Comparison of ENCODE assay signal across 9 cellular contexts in genomic region chr17:47695664-47696376, GRCh38. TPM values are rescaled to one million over a fixed set of nuclear protein-coding genes. Genes with fewer than 3 reads are reported as not detected.
DNase-seq lines count a peak whose midpoint lies in the region; ATAC-seq lines count a peak whose summit lies in the region.
"Had no signal": no experiment of that assay in that cellular context is flagged by ENCODE, and none has a peak within 500 bp of the region (broad histone marks: within the 10 kb centered on the region; RNA-seq: fewer than 3 reads in every experiment).

No MANE protein-coding gene starts in this region.

- H3K36me3 Mint-ChIP-seq in T-helper 1 cell treated with Interleukin-12 subunit alpha and Interleukin-12 subunit beta and Interleukin-4 antibody, amounts not matched to agents 30 μg/mL and 1 μg/mL, for 36 hours (ENCODE audit: low read depth) = peaks cover 2% of the 10 kb centered on the region
- H3K36me3 Mint-ChIP-seq in activated T-helper 2 cell treated with anti-CD3 and anti-CD28 coated beads, Interferon-gamma antibody, Interleukin-2, Interleukin-4, amounts not matched to agents 10 μg/mL and 5 μg/mL and 100 μg/mL, durations not matched to agents 14 hours and 24 hours and 36 hours (ENCODE audit: low read depth) = peaks cover 4% of the 10 kb centered on the region
- H3K36me3 Mint-ChIP-seq in immature natural killer cell = no peaks in the 10 kb centered on the region
- H3K36me3 Mint-ChIP-seq in stimulated activated memory B cell treated with anti-CD40 and anti-IgM and Interleukin-4, amounts not matched to agents 10 μg/mL and 1 μg/mL and 100 μg/mL, for 72 hours = no peaks in the 10 kb centered on the region

- ATAC-seq in stimulated activated memory B cell treated with anti-CD40 and anti-IgM and Interleukin-4, amounts not matched to agents 10 μg/mL and 1 μg/mL and 100 μg/mL, for 72 hours = no peak
- ATAC-seq in HG02870 (IDR thresholded peaks at IDR 0.05; ENCODE audit: unreplicated experiment) = no peak

- peaks cover 26% of the 10 kb centered on the region for H3K4me1 Mint-ChIP-seq in T-helper 1 cell treated with Interleukin-12 subunit alpha and Interleukin-12 subunit beta and Interleukin-4 antibody, amounts not matched to agents 30 μg/mL and 1 μg/mL, for 36 hours (ENCODE audit: low read depth)
- peaks cover 26% of the 10 kb centered on the region for H3K4me1 Mint-ChIP-seq in activated T-helper 2 cell treated with anti-CD3 and anti-CD28 coated beads, Interferon-gamma antibody, Interleukin-2, Interleukin-4, amounts not matched to agents 10 μg/mL and 5 μg/mL and 100 μg/mL, durations not matched to agents 14 hours and 24 hours and 36 hours (ENCODE audit: low read depth)
- H3K4me1 Mint-ChIP-seq in immature natural killer cell = peaks cover 68% of the 10 kb centered on the region in 2 donors
- H3K4me1 Mint-ChIP-seq in stimulated activated memory B cell treated with anti-CD40 and anti-IgM and Interleukin-4, amounts not matched to agents 10 μg/mL and 1 μg/mL and 100 μg/mL, for 72 hours = peaks cover 54% of the 10 kb centered on the region

- intact Hi-C loops in activated T-helper 2 cell treated with anti-CD3 and anti-CD28 coated beads, Interferon-gamma antibody, Interleukin-2, Interleukin-4, amounts not matched to agents 10 μg/mL and 5 μg/mL and 100 μg/mL, durations not matched to agents 14 hours and 24 hours and 36 hours (cut with micrococcal nuclease) = loop anchor here (5.0 kb wide), 2 partner anchors 34 to 106 kb away; no protein-coding TSS in a partner anchor

- H3K4me3 Mint-ChIP-seq in T-helper 1 cell treated with Interleukin-12 subunit alpha and Interleukin-12 subunit beta and Interleukin-4 antibody, amounts not matched to agents 30 μg/mL and 1 μg/mL, for 36 hours = peak overlapping the region; percentile 10
- peak overlapping the region; percentile 5 for H3K4me3 Mint-ChIP-seq in activated T-helper 2 cell treated with anti-CD3 and anti-CD28 coated beads, Interferon-gamma antibody, Interleukin-2, Interleukin-4, amounts not matched to agents 10 μg/mL and 5 μg/mL and 100 μg/mL, durations not matched to agents 14 hours and 24 hours and 36 hours (ENCODE audit: low read depth)
- H3K4me3 Mint-ChIP-seq in immature natural killer cell = peak overlapping the region; percentile 87 to 91 (median 90)
- no peak overlapping the region for H3K4me3 Mint-ChIP-seq in stimulated activated memory B cell treated with anti-CD40 and anti-IgM and Interleukin-4, amounts not matched to agents 10 μg/mL and 1 μg/mL and 100 μg/mL, for 72 hours

- DNase-seq in T-helper 1 cell = no peak
- no peak for DNase-seq in activated T-helper 2 cell treated with anti-CD3 and anti-CD28 coated beads, Interferon-gamma antibody, Interleukin-2, Interleukin-4, amounts not matched to agents 10 μg/mL and 5 μg/mL and 100 μg/mL, durations not matched to agents 14 hours and 24 hours and 36 hours (ENCODE audit: low spot score)
- no peak for DNase-seq in immature natural killer cell
- no peak for DNase-seq in HK-2 (ENCODE audit: unreplicated experiment)
- no peak for DNase-seq in NCI-H1105 treated with DMSO at 0.1 percent for 48 hours (lab: John Stamatoyannopoulos, UW)
- DNase-seq: SHP77 treated with DMSO at 0.1 percent for 48 hours had no signal

- H3K27me3 Mint-ChIP-seq in T-helper 1 cell treated with Interleukin-12 subunit alpha and Interleukin-12 subunit beta and Interleukin-4 antibody, amounts not matched to agents 30 μg/mL and 1 μg/mL, for 36 hours (ENCODE audit: low read depth) = no peaks in the 10 kb centered on the region
- H3K27me3 Mint-ChIP-seq in activated T-helper 2 cell treated with anti-CD3 and anti-CD28 coated beads, Interferon-gamma antibody, Interleukin-2, Interleukin-4, amounts not matched to agents 10 μg/mL and 5 μg/mL and 100 μg/mL, durations not matched to agents 14 hours and 24 hours and 36 hours (ENCODE audit: low read depth) = peaks cover 2% of the 10 kb centered on the region
- H3K27me3 Mint-ChIP-seq in immature natural killer cell (ENCODE audit: low read depth in 3 of 3) = peaks cover 7 to 22% (median 22%) of the 10 kb centered on the region in 3 donors
- H3K27me3 Mint-ChIP-seq in stimulated activated memory B cell treated with anti-CD40 and anti-IgM and Interleukin-4, amounts not matched to agents 10 μg/mL and 1 μg/mL and 100 μg/mL, for 72 hours = no peaks in the 10 kb centered on the region

- no peaks in the 10 kb centered on the region for H3K9me3 Mint-ChIP-seq in T-helper 1 cell treated with Interleukin-12 subunit alpha and Interleukin-12 subunit beta and Interleukin-4 antibody, amounts not matched to agents 30 μg/mL and 1 μg/mL, for 36 hours
- no peaks in the 10 kb centered on the region for H3K9me3 Mint-ChIP-seq in activated T-helper 2 cell treated with anti-CD3 and anti-CD28 coated beads, Interferon-gamma antibody, Interleukin-2, Interleukin-4, amounts not matched to agents 10 μg/mL and 5 μg/mL and 100 μg/mL, durations not matched to agents 14 hours and 24 hours and 36 hours
- H3K9me3 Mint-ChIP-seq in immature natural killer cell = no peaks in the 10 kb centered on the region
- H3K9me3 Mint-ChIP-seq in stimulated activated memory B cell treated with anti-CD40 and anti-IgM and Interleukin-4, amounts not matched to agents 10 μg/mL and 1 μg/mL and 100 μg/mL, for 72 hours = no peaks in the 10 kb centered on the region

- H3K27ac Mint-ChIP-seq in T-helper 1 cell treated with Interleukin-12 subunit alpha and Interleukin-12 subunit beta and Interleukin-4 antibody, amounts not matched to agents 30 μg/mL and 1 μg/mL, for 36 hours = no peak overlapping the region
- H3K27ac Mint-ChIP-seq in activated T-helper 2 cell treated with anti-CD3 and anti-CD28 coated beads, Interferon-gamma antibody, Interleukin-2, Interleukin-4, amounts not matched to agents 10 μg/mL and 5 μg/mL and 100 μg/mL, durations not matched to agents 14 hours and 24 hours and 36 hours = no peak overlapping the region
- H3K27ac Mint-ChIP-seq in immature natural killer cell = peak overlapping the region in 4 of 6 donors; percentile 72 to 89 (median 85)
- H3K27ac Mint-ChIP-seq in stimulated activated memory B cell treated with anti-CD40 and anti-IgM and Interleukin-4, amounts not matched to agents 10 μg/mL and 1 μg/mL and 100 μg/mL, for 72 hours = peak overlapping the region; percentile 78

RNA-seq across cellular contexts. Expression of gene TBKBP1, which starts 1.9 kb away (rescaled TPM):
- 9.8 and 11.3 TPM in 2 replicates for total RNA-seq in activated T-helper 2 cell treated with anti-CD3 and anti-CD28 coated beads, Interferon-gamma antibody, Interleukin-2, Interleukin-4, amounts not matched to agents 10 μg/mL and 5 μg/mL and 100 μg/mL, durations not matched to agents 14 hours and 24 hours and 36 hours
- polyA plus RNA-seq in immature natural killer cell = 1 to 10 TPM; 1.3 to 2.3 (median 2.2) TPM

RNA-seq across cellular contexts. Expression of gene TBX21, which starts 37.2 kb away (rescaled TPM):
- total RNA-seq in activated T-helper 2 cell treated with anti-CD3 and anti-CD28 coated beads, Interferon-gamma antibody, Interleukin-2, Interleukin-4, amounts not matched to agents 10 μg/mL and 5 μg/mL and 100 μg/mL, durations not matched to agents 14 hours and 24 hours and 36 hours = 40.4 and 40.6 TPM in 2 replicates
- polyA plus RNA-seq in immature natural killer cell = 100 to 1,000 TPM; 199 to 385 (median 225) TPM

RNA-seq across cellular contexts. Expression of gene KPNB1, which starts 46.1 kb away (rescaled TPM):
- total RNA-seq in activated T-helper 2 cell treated with anti-CD3 and anti-CD28 coated beads, Interferon-gamma antibody, Interleukin-2, Interleukin-4, amounts not matched to agents 10 μg/mL and 5 μg/mL and 100 μg/mL, durations not matched to agents 14 hours and 24 hours and 36 hours = 687 and 692 TPM in 2 replicates
- 10 to 100 TPM; 15.8 to 27.9 (median 17.3) TPM for polyA plus RNA-seq in immature natural killer cell

Comparison
In these comparisons a context has a peak if more than half of its experiments do, and no peak if none do; other contexts are left out.
1. H3K27ac Mint-ChIP-seq: peak in immature natural killer cell (4 of 6) and stimulated activated memory B cell treated with anti-CD40 and anti-IgM and Interleukin-4, amounts not matched to agents 10 μg/mL and 1 μg/mL and 100 μg/mL, for 72 hours (single experiment); none in T-helper 1 cell treated with Interleukin-12 subunit alpha and Interleukin-12 subunit beta and Interleukin-4 antibody, amounts not matched to agents 30 μg/mL and 1 μg/mL, for 36 hours (single experiment) and activated T-helper 2 cell treated with anti-CD3 and anti-CD28 coated beads, Interferon-gamma antibody, Interleukin-2, Interleukin-4, amounts not matched to agents 10 μg/mL and 5 μg/mL and 100 μg/mL, durations not matched to agents 14 hours and 24 hours and 36 hours (single experiment).